In the genomic region with DNA sequence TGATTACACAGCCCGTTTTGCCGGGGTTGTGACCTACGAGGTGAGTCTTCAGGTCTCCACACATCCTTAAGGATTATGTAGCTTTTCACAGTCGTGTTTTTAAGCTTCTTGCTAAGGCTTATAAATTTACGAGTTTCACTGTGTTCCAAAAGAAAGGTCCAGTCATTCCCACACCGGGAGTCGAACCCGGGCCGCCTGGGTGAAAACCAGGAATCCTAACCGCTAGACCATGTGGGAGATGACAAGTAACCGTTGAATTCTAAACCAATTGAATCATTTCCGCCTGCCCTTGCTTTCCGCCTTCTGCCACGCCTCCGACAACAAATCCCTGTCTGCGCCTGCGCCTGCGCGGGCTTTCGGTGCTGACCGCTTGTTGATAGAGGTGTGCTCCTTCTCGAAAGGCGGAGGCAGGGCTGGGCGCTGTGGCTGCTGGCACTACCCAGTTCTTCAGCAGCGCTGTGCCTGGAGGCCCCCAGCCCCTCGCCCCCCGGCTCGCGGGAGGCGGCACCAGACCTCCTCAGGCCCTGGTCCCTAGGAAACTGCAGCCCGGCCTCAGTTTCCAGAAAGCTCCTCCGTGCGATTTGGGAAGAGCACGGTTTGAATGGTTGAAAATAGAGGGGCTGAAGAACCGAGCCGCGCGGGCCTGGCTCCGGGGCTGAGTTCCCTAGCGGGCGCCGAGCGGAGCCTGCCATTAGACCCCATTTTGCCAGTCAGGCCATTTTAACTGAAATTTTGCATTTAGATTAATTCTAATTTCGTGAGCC, we compare ENCODE assay signal across 1 cellular context.
TF ChIP-seq lines count a peak whose summit lies in the region.

No MANE protein-coding gene starts in this region.

TF ChIP-seq in K562, 482 proteins besides CTCF, POLR2A, EP300 and RAD21 (continued from another document):
- TF ChIP-seq ZFX (CRISPR knock-in tag; IDR thresholded peaks at IDR 0.05), result peak; percentile 52
- no peak for TF ChIP-seq NR2F6 (CRISPR knock-in tag; IDR thresholded peaks at IDR 0.05)
- TF ChIP-seq CBX2 (IDR thresholded peaks at IDR 0.05; ENCODE audit: insufficient read depth, low read length, poor library complexity, severe bottlenecking), result no peak
- peak; percentile 47; the same call in 1 of the 2 replicates for TF ChIP-seq FOXJ2 (tag; IDR thresholded peaks at IDR 0.05)
- TF ChIP-seq TBP (optimal IDR thresholded peaks at IDR 0.05; ENCODE audit: low read depth, low read length), result peak; percentile 100
- TF ChIP-seq SLC30A9 (CRISPR knock-in tag; IDR thresholded peaks at IDR 0.05), result no peak
- no peak for TF ChIP-seq GTF2E2 (tag; IDR thresholded peaks at IDR 0.05)
- TF ChIP-seq MEIS2 (IDR thresholded peaks at IDR 0.05; ENCODE audit: partially characterized antibody), result peak; percentile 89
- peak; percentile 66; the same call in 1 of the 2 replicates for TF ChIP-seq ATF7 (IDR thresholded peaks at IDR 0.05)
- no peak for TF ChIP-seq ZNF354B (CRISPR knock-in tag; IDR thresholded peaks at IDR 0.05)
- TF ChIP-seq FOSL1 (tag; conservative IDR thresholded peaks at IDR 0.05), result no peak
- TF ChIP-seq BRCA1 (IDR thresholded peaks at IDR 0.05), result no peak
- no peak for TF ChIP-seq BRCA1 (CRISPR knock-in tag; IDR thresholded peaks at IDR 0.05)
- TF ChIP-seq HMGN3 (IDR thresholded peaks at IDR 0.05; ENCODE audit: borderline replicate concordance, extremely low read depth, insufficient read length, low read depth, low read length), result peak; percentile 24
- no peak for TF ChIP-seq CAMTA2 (CRISPR knock-in tag; conservative IDR thresholded peaks at IDR 0.05)
- TF ChIP-seq KLF10 (CRISPR knock-in tag; IDR thresholded peaks at IDR 0.05), result no peak
- TF ChIP-seq, protein P1, sequence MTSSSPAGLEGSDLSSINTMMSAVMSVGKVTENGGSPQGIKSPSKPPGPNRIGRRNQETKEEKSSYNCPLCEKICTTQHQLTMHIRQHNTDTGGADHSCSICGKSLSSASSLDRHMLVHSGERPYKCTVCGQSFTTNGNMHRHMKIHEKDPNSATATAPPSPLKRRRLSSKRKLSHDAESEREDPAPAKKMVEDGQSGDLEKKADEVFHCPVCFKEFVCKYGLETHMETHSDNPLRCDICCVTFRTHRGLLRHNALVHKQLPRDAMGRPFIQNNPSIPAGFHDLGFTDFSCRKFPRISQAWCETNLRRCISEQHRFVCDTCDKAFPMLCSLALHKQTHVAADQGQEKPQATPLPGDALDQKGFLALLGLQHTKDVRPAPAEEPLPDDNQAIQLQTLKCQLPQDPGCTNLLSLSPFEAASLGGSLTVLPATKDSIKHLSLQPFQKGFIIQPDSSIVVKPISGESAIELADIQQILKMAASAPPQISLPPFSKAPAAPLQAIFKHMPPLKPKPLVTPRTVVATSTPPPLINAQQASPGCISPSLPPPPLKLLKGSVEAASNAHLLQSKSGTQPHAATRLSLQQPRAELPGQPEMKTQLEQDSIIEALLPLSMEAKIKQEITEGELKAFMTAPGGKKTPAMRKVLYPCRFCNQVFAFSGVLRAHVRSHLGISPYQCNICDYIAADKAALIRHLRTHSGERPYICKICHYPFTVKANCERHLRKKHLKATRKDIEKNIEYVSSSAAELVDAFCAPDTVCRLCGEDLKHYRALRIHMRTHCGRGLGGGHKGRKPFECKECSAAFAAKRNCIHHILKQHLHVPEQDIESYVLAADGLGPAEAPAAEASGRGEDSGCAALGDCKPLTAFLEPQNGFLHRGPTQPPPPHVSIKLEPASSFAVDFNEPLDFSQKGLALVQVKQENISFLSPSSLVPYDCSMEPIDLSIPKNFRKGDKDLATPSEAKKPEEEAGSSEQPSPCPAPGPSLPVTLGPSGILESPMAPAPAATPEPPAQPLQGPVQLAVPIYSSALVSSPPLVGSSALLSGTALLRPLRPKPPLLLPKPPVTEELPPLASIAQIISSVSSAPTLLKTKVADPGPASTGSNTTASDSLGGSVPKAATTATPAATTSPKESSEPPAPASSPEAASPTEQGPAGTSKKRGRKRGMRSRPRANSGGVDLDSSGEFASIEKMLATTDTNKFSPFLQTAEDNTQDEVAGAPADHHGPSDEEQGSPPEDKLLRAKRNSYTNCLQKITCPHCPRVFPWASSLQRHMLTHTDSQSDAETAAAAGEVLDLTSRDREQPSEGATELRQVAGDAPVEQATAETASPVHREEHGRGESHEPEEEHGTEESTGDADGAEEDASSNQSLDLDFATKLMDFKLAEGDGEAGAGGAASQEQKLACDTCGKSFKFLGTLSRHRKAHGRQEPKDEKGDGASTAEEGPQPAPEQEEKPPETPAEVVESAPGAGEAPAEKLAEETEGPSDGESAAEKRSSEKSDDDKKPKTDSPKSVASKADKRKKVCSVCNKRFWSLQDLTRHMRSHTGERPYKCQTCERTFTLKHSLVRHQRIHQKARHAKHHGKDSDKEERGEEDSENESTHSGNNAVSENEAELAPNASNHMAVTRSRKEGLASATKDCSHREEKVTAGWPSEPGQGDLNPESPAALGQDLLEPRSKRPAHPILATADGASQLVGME (CRISPR knock-in tag; IDR thresholded peaks at IDR 0.05), result no peak
- TF ChIP-seq, protein P2, sequence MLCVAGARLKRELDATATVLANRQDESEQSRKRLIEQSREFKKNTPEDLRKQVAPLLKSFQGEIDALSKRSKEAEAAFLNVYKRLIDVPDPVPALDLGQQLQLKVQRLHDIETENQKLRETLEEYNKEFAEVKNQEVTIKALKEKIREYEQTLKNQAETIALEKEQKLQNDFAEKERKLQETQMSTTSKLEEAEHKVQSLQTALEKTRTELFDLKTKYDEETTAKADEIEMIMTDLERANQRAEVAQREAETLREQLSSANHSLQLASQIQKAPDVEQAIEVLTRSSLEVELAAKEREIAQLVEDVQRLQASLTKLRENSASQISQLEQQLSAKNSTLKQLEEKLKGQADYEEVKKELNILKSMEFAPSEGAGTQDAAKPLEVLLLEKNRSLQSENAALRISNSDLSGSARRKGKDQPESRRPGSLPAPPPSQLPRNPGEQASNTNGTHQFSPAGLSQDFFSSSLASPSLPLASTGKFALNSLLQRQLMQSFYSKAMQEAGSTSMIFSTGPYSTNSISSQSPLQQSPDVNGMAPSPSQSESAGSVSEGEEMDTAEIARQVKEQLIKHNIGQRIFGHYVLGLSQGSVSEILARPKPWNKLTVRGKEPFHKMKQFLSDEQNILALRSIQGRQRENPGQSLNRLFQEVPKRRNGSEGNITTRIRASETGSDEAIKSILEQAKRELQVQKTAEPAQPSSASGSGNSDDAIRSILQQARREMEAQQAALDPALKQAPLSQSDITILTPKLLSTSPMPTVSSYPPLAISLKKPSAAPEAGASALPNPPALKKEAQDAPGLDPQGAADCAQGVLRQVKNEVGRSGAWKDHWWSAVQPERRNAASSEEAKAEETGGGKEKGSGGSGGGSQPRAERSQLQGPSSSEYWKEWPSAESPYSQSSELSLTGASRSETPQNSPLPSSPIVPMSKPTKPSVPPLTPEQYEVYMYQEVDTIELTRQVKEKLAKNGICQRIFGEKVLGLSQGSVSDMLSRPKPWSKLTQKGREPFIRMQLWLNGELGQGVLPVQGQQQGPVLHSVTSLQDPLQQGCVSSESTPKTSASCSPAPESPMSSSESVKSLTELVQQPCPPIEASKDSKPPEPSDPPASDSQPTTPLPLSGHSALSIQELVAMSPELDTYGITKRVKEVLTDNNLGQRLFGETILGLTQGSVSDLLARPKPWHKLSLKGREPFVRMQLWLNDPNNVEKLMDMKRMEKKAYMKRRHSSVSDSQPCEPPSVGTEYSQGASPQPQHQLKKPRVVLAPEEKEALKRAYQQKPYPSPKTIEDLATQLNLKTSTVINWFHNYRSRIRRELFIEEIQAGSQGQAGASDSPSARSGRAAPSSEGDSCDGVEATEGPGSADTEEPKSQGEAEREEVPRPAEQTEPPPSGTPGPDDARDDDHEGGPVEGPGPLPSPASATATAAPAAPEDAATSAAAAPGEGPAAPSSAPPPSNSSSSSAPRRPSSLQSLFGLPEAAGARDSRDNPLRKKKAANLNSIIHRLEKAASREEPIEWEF (CRISPR knock-in tag; IDR thresholded peaks at IDR 0.05), result no peak
